In the genomic region with DNA sequence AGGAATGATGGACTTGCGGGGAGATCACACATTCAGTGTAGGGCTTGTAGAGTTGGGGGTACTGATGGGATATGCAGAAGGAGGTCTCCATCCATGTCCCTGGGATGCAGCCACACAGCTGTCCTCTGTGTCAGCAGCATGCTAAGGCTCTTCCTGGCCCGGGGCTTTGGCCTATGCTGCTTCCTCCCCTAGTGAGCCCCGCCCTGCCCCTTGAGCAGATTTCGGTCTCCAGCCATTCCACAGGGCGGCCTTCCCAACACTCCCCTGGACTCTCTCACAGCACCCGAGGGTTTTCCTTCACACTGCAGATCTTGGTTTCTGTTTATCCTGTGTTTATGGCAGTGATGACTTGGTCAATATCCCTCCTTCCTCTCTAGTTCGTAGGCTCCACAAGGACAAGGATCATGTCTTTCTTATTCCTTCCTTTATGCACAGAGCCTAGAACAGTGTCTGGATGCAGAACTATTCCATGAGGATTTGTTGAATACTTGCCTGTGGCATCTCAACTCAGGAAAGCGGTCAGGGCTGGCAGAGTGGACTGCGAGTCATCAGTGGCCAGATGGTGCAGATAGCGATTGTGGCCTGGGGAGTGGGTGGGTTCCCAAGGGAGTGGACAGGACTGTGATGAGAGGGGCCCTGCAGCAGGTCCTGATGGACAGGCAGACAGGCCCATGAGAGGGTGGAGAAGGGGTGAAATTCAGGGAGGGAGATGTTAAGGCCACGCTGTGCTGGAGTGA, we compare ENCODE assay signal across 1 cellular context.
TF ChIP-seq lines count a peak whose summit lies in the region.

No MANE protein-coding gene starts in this region.

TF ChIP-seq in SK-N-SH, 30 proteins besides CTCF, POLR2A, EP300 and RAD21 (continued from another document):
- TF ChIP-seq POLR2AphosphoS5 (IDR thresholded peaks at IDR 0.05; ENCODE audit: low read depth, low read length), result 0 out of 2 replicates have a peak, but pooled peaks have one; percentile 24
- peak; percentile 58; the same call in 1 of the 2 replicates for TF ChIP-seq RXRA (IDR thresholded peaks at IDR 0.05; ENCODE audit: borderline replicate concordance, low read depth)
- TF ChIP-seq GABPA (IDR thresholded peaks at IDR 0.05; ENCODE audit: low read depth), result no peak
- no peak for TF ChIP-seq YY1 (IDR thresholded peaks at IDR 0.05; ENCODE audit: low read depth)
- TF ChIP-seq GATA2 (CRISPR knock-in tag; IDR thresholded peaks at IDR 0.05), result peak; percentile 36; the same call in 1 of the 2 replicates
- TF ChIP-seq, protein P1, sequence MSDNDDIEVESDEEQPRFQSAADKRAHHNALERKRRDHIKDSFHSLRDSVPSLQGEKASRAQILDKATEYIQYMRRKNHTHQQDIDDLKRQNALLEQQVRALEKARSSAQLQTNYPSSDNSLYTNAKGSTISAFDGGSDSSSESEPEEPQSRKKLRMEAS (IDR thresholded peaks at IDR 0.05; ENCODE audit: low read depth), result no peak
- no peak for TF ChIP-seq FOXJ3 (CRISPR knock-in tag; IDR thresholded peaks at IDR 0.05)
- no peak for TF ChIP-seq RCOR1 (IDR thresholded peaks at IDR 0.05; ENCODE audit: low read length)
- TF ChIP-seq SIN3A (IDR thresholded peaks at IDR 0.05; ENCODE audit: borderline replicate concordance, low read depth, low read length), result no peak
- TF ChIP-seq, protein P2, sequence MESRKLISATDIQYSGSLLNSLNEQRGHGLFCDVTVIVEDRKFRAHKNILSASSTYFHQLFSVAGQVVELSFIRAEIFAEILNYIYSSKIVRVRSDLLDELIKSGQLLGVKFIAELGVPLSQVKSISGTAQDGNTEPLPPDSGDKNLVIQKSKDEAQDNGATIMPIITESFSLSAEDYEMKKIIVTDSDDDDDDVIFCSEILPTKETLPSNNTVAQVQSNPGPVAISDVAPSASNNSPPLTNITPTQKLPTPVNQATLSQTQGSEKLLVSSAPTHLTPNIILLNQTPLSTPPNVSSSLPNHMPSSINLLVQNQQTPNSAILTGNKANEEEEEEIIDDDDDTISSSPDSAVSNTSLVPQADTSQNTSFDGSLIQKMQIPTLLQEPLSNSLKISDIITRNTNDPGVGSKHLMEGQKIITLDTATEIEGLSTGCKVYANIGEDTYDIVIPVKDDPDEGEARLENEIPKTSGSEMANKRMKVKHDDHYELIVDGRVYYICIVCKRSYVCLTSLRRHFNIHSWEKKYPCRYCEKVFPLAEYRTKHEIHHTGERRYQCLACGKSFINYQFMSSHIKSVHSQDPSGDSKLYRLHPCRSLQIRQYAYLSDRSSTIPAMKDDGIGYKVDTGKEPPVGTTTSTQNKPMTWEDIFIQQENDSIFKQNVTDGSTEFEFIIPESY (IDR thresholded peaks at IDR 0.05; ENCODE audit: borderline replicate concordance, low read depth), result no peak
- no peak for TF ChIP-seq MXI1 (IDR thresholded peaks at IDR 0.05; ENCODE audit: low read depth, low read length)
- no peak for TF ChIP-seq MEF2A (IDR thresholded peaks at IDR 0.05; ENCODE audit: borderline replicate concordance, low read depth)
- TF ChIP-seq ELF1 (IDR thresholded peaks at IDR 0.05), result no peak
- no peak for TF ChIP-seq EZH2phosphoT487 (IDR thresholded peaks at IDR 0.05; ENCODE audit: borderline replicate concordance, low read depth)
- TF ChIP-seq, protein P3, sequence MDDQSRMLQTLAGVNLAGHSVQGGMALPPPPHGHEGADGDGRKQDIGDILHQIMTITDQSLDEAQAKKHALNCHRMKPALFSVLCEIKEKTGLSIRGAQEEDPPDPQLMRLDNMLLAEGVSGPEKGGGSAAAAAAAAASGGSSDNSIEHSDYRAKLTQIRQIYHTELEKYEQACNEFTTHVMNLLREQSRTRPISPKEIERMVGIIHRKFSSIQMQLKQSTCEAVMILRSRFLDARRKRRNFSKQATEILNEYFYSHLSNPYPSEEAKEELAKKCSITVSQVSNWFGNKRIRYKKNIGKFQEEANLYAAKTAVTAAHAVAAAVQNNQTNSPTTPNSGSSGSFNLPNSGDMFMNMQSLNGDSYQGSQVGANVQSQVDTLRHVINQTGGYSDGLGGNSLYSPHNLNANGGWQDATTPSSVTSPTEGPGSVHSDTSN (IDR thresholded peaks at IDR 0.05), result peak; percentile 85
- TF ChIP-seq, protein P4, sequence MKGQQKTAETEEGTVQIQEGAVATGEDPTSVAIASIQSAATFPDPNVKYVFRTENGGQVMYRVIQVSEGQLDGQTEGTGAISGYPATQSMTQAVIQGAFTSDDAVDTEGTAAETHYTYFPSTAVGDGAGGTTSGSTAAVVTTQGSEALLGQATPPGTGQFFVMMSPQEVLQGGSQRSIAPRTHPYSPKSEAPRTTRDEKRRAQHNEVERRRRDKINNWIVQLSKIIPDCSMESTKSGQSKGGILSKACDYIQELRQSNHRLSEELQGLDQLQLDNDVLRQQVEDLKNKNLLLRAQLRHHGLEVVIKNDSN (IDR thresholded peaks at IDR 0.05; ENCODE audit: borderline replicate concordance, low read depth), result no peak
- TF ChIP-seq SMC3 (IDR thresholded peaks at IDR 0.05; ENCODE audit: low read depth, low read length), result no peak
- no peak for TF ChIP-seq NRF1 (IDR thresholded peaks at IDR 0.05; ENCODE audit: low read depth, low read length)
